10 cellular contexts compared by ENCODE assay signal in the genomic region with DNA sequence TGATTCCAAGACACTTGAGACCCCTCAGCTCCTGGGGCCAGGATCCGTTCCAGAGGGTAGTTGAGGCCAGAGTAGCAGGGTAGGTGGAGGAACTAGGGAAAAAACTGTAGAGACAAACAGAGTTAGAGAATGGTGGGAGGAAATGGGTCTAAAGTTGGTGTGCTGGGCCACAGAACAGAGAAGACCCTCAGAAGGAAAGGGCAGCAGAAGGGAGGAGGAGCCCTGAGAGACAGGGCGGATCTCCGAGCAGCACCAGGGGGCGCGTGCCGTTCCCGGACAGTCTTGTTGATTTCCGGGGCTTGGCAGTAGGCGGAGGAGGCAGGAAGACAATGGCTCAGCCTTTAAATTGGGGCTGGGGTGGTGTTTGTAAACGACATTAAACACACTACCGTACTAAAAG. TPM values are rescaled to one million over a fixed set of nuclear protein-coding genes. Genes with fewer than 3 reads are reported as not detected.
DNase-seq lines count a peak whose midpoint lies in the region; ATAC-seq, FAIRE-seq and TF ChIP-seq lines count a peak whose summit lies in the region.
"Had no signal": no experiment of that assay in that cellular context is flagged by ENCODE, and none has a peak within 500 bp of the region (broad histone marks: within the 10 kb centered on the region; RNA-seq: fewer than 3 reads in every experiment).

No MANE protein-coding gene starts in this region.

- H4K20me1 ChIP-seq in OCI-LY1 (ENCODE audit: insufficient read depth, low read length) (no peaks in the 10 kb centered on the region), H1 (replicated peaks in 1 of 2; ENCODE audit: control insufficient read depth in 1 of 2, insufficient read depth in 2 of 2, low read length in 2 of 2) (no peaks in the 10 kb centered on the region)

- no peak for TF ChIP-seq POLR2A in H1 (IDR thresholded peaks at IDR 0.05; ENCODE audit: control extremely low read depth in 1 of 2, low read depth in 2 of 2, low read length in 2 of 2)

- H3K4me3 ChIP-seq in GM12864 (ENCODE audit: low read depth, low read length) (no peak overlapping the region), OCI-LY1 (ENCODE audit: low read depth, low read length, poor library complexity, severe bottlenecking) (no peak overlapping the region), H1 (ENCODE audit: extremely low read depth in 1 of 4, insufficient read depth in 2 of 4, low read depth in 3 of 4, low read length in 4 of 4) (peak overlapping the region; percentile 14 to 90 (median 31); a peak in 4 of 8 replicates)

- H3K23ac ChIP-seq in H1 (ENCODE audit: insufficient read length): no peak overlapping the region

- H2BK5ac ChIP-seq in H1 (ENCODE audit: low read depth, low read length): peak overlapping the region; percentile 90

- 0 out of 2 replicates have a peak, but pooled peaks cover 2% of the 10 kb centered on the region for H3K79me1 ChIP-seq in H1 (ENCODE audit: low read depth, low read length)

- no peak overlapping the region for H4K5ac ChIP-seq in H1 (ENCODE audit: insufficient read length, low read depth, low read length)

- peak overlapping the region; percentile 2 for H3K4ac ChIP-seq in H1 (replicated peaks; ENCODE audit: insufficient read length, low read depth, low read length)

- H2BK15ac ChIP-seq in H1 (ENCODE audit: low read length): 0 out of 2 replicates have a peak overlapping the region, but pooled peaks have one; percentile 72

- POLR2A ChIA-PET in H1 (lab: Charles Lee; ENCODE audit: partially characterized antibody): interaction anchor here (0.6 to 3.6 kb wide), 11 partner anchors 9 to 167 kb away, joined by 3 to 30 read pairs (median 3); no protein-coding TSS in a partner anchor

- H3K9me2 ChIP-seq in OCI-LY1 (ENCODE audit: low read depth, low read length): no peaks in the 10 kb centered on the region

- peak overlapping the region; percentile 87 for H3K18ac ChIP-seq in H1 (ENCODE audit: extremely low read depth, low read length)

- peak overlapping the region; percentile 90 for H2BK12ac ChIP-seq in H1 (ENCODE audit: low read depth, low read length)

- H3K56ac ChIP-seq in H1 (replicated peaks; ENCODE audit: insufficient read length, low read depth, low read length): no peak overlapping the region

- no peak overlapping the region for H4K91ac ChIP-seq in H1 (replicated peaks; ENCODE audit: insufficient read length, low read length)

- H3K27me3 ChIP-seq in OCI-LY1 (ENCODE audit: insufficient read depth, low read length): no peaks in the 10 kb centered on the region
- H3K27me3 ChIP-seq in H1 (replicated peaks in 1 of 4; ENCODE audit: control insufficient read depth in 3 of 4, extremely low read depth in 1 of 4, insufficient read depth in 3 of 4, low read length in 3 of 4): no peaks in the 10 kb centered on the region

- H2BK20ac ChIP-seq in H1 (ENCODE audit: low read length): peak overlapping the region; percentile 93; the same call in 1 of the 2 replicates

- WGBS in H1 (ENCODE audit: extremely low coverage in 1 of 2, insufficient coverage in 1 of 2, insufficient read length in 1 of 2, insufficient replicate concordance in 2 of 2, low coverage in 1 of 2, low lambda C conversion rate in 2 of 2, missing lambda C conversion rate in 1 of 2), 2 experiments: 13% methylated on average over 11 of the region's 11 CpGs; no CpG with 5 or more reads in 1 of the 2 experiments

- H3K4me2 ChIP-seq in OCI-LY1 (ENCODE audit: low read length) (peak overlapping the region; percentile 38), H1 (ENCODE audit: insufficient read depth in 1 of 2, low read depth in 2 of 2, low read length in 2 of 2) (peak overlapping the region; percentile 74 to 75)

- CTCF ChIA-PET in H1 (lab: Charles Lee; ENCODE audit: partially characterized antibody): interaction anchor here (0.6 to 4.4 kb wide), 14 partner anchors 9 to 244 kb away, joined by 3 to 24 read pairs (median 4); no protein-coding TSS in a partner anchor

- peaks cover 12% of the 10 kb centered on the region; the same call in 1 of the 2 replicates for H3K23me2 ChIP-seq in H1 (ENCODE audit: low read depth, low read length)

- no peak overlapping the region for H3K14ac ChIP-seq in H1 (ENCODE audit: insufficient read length)

- TF ChIP-seq CTCF in GM12864 (IDR thresholded peaks at IDR 0.05; ENCODE audit: low read depth, low read length, missing control alignments) (peak; percentile 37), OCI-LY1 (IDR thresholded peaks at IDR 0.05; ENCODE audit: low read length) (peak; percentile 44; the same call in 1 of the 2 replicates), H1 (IDR thresholded peaks at IDR 0.05; ENCODE audit: control extremely low read depth in 1 of 3, insufficient read depth in 1 of 3, low read depth in 1 of 3, low read length in 3 of 3) (peak; percentile 44 to 72 (median 61))

- H2AK5ac ChIP-seq in H1 (ENCODE audit: low read depth, low read length): no peak overlapping the region; the same call in 1 of the 2 replicates

- H2BK120ac ChIP-seq in H1 (replicated peaks; ENCODE audit: low read depth, low read length): no peak overlapping the region

- H4K8ac ChIP-seq in H1 (ENCODE audit: extremely low read depth, insufficient read depth, low read length): no peak overlapping the region

- H3K9ac ChIP-seq in OCI-LY1 (ENCODE audit: low read length) (no peak overlapping the region), H1 (replicated peaks in 1 of 4; ENCODE audit: extremely low read depth in 1 of 4, low read depth in 3 of 4, low read length in 3 of 4) (no peak overlapping the region; a peak in 1 of 7 replicates)

- H3F3A ChIP-seq in OCI-LY1 (ENCODE audit: insufficient read depth, low read length): no peaks in the 10 kb centered on the region

- H3K36me3 ChIP-seq in OCI-LY1 (ENCODE audit: insufficient read depth, low read length) (no peaks in the 10 kb centered on the region), H1 (ENCODE audit: control insufficient read depth in 2 of 4, insufficient read depth in 4 of 4, low read length in 3 of 4) (no peaks in the 10 kb centered on the region)

- DNase-seq in GM12864 (ENCODE audit: low read depth) (no peak), H1 (ENCODE audit: low read depth in 1 of 2, low spot score in 2 of 2) (peak in 1 of 2 experiments; percentile 79), posterior cingulate gyrus (peak in 7 of 10 donors; percentile 26 to 89 (median 67)), NCI-H2107 (lab: John Stamatoyannopoulos, UW) (no peak), AML-193 (lab: John Stamatoyannopoulos, UW) (no peak)
- DNase-seq in stimulated activated naive CD4-positive, alpha-beta T cell treated with Interleukin-2 at 50 U/mL for 16 hours (lab: John Stamatoyannopoulos, UW): no peak
- DNase-seq: IMR-90 had no signal

- no peak for ATAC-seq in GM18517 (IDR thresholded peaks at IDR 0.05; ENCODE audit: unreplicated experiment)

- H3K27ac ChIP-seq in OCI-LY1 (ENCODE audit: low read depth, low read length, poor library complexity, severe bottlenecking) (no peak overlapping the region), H1 (ENCODE audit: low read depth, low read length) (no peak overlapping the region)

- no peaks in the 10 kb centered on the region for H3K79me2 ChIP-seq in OCI-LY1 (ENCODE audit: insufficient read depth, low read length)
- H3K79me2 ChIP-seq in H1 (ENCODE audit: control insufficient read depth in 1 of 2, insufficient read depth in 2 of 2, low read length in 2 of 2): peaks cover 22 to 36% of the 10 kb centered on the region in 2 experiments

- H2AFZ ChIP-seq in OCI-LY1 (ENCODE audit: low read length) (no peak overlapping the region), H1 (ENCODE audit: low read length) (no peak overlapping the region)

- no peaks in the 10 kb centered on the region for H3K9me3 ChIP-seq in OCI-LY1 (ENCODE audit: low read length)
- no peaks in the 10 kb centered on the region for H3K9me3 ChIP-seq in H1 (ENCODE audit: insufficient read depth in 2 of 2, low read depth in 1 of 2, low read length in 1 of 2)

- H3K4me1 ChIP-seq in OCI-LY1 (ENCODE audit: insufficient read depth, low read length, severe bottlenecking) (no peaks in the 10 kb centered on the region), H1 (replicated peaks in 1 of 4; ENCODE audit: control insufficient read depth in 3 of 4, insufficient read depth in 4 of 4, low read length in 3 of 4) (peaks cover 0 to 13% (median 4%) of the 10 kb centered on the region in 4 experiments; a peak in 5 of 7 replicates)

- TF ChIP-seq RAD21 in H1 (IDR thresholded peaks at IDR 0.05 in 1 of 2, conservative IDR thresholded peaks at IDR 0.05 in 1 of 2; ENCODE audit: low read depth in 2 of 2, low read length in 2 of 2): peak; percentile 43 to 55

- FAIRE-seq in H1 (lab: Jason Lieb, UNC): peak; percentile 87
- FAIRE-seq: endometrium had no signal

- intact Hi-C loops in posterior cingulate gyrus (cut with DNase I): loop anchor here (1.0 to 10.0 kb wide), 3 partner anchors 70 to 202 kb away; no protein-coding TSS in a partner anchor

- no peak for TF ChIP-seq EP300 in H1 (IDR thresholded peaks at IDR 0.05; ENCODE audit: borderline replicate concordance in 1 of 2, low read depth in 2 of 2, low read length in 2 of 2)

TF ChIP-seq in H1, 55 proteins besides CTCF, POLR2A, EP300 and RAD21 (continues in another document):
- TF ChIP-seq HDAC6 (IDR thresholded peaks at IDR 0.05; ENCODE audit: low read depth, low read length): no peak
- TF ChIP-seq BACH1 (IDR thresholded peaks at IDR 0.05; ENCODE audit: low read length): no peak
- no peak for TF ChIP-seq CHD1 (IDR thresholded peaks at IDR 0.05; ENCODE audit: low read depth, low read length)
- TF ChIP-seq POLR2AphosphoS5 (IDR thresholded peaks at IDR 0.05; ENCODE audit: low read depth, low read length): no peak
- TF ChIP-seq PHF8 (conservative IDR thresholded peaks at IDR 0.05; ENCODE audit: low read depth, low read length): no peak

RNA-seq across cellular contexts. Expression of gene CECR2, which starts 2.4 kb away (rescaled TPM):
- total RNA-seq in H1 (2021; fragmentation: NEBNext Ultra II Directional; extraction: Animal tissue kit (Norgen Biotek cat#: 25700)): 123 and 131 TPM in 2 replicates
- 18.3 and 22.2 TPM in 2 replicates for polyA plus RNA-seq in H1 (2011; rRNA removed)
- polyA plus RNA-seq in H1 (2011; cell fraction: cytosol; rRNA removed): 17.7 TPM
- polyA plus RNA-seq in H1 (2011; cell fraction: nucleus; rRNA removed): 41.9 TPM
- 35.3 to 44.8 TPM (median 42.0 TPM) in 4 replicates for polyA plus RNA-seq in H1 (2012, experiment 1 of 2)
- 5.8 TPM for polyA plus RNA-seq in H1 (2012, experiment 2 of 2)
- 33.3 TPM for polyA plus RNA-seq in H1 (2013, experiment 1 of 2)
- polyA plus RNA-seq in H1 (2013, experiment 2 of 2): 30.9 TPM
- polyA minus RNA-seq in H1 (2011; rRNA and poly(A)+ RNA removed): 55.8 and 66.8 TPM in 2 replicates
- 60.4 TPM for polyA minus RNA-seq in H1 (2011; cell fraction: cytosol; rRNA and poly(A)+ RNA removed)
- 55.3 TPM for polyA minus RNA-seq in H1 (2011; cell fraction: nucleus; rRNA and poly(A)+ RNA removed)
- total RNA-seq: IMR-90 had no signal

Comparison
In these comparisons a context has a peak if more than half of its experiments do, and no peak if none do; other contexts are left out.
1. DNase-seq: peak in posterior cingulate gyrus (7 of 10); none in GM12864 (single experiment), NCI-H2107 (single experiment), AML-193 (0 of 2) and stimulated activated naive CD4-positive, alpha-beta T cell treated with Interleukin-2 at 50 U/mL for 16 hours (single experiment).
2. H3K4me3 ChIP-seq: peak in H1 (4 of 4); none in GM12864 (single experiment) and OCI-LY1 (single experiment).
3. Peak in every context shown above with its lines, with median percentiles within 50 percentile points of each other: CTCF ChIP-seq.